ENCODE assay signal across 27 cellular contexts in the genomic region with DNA sequence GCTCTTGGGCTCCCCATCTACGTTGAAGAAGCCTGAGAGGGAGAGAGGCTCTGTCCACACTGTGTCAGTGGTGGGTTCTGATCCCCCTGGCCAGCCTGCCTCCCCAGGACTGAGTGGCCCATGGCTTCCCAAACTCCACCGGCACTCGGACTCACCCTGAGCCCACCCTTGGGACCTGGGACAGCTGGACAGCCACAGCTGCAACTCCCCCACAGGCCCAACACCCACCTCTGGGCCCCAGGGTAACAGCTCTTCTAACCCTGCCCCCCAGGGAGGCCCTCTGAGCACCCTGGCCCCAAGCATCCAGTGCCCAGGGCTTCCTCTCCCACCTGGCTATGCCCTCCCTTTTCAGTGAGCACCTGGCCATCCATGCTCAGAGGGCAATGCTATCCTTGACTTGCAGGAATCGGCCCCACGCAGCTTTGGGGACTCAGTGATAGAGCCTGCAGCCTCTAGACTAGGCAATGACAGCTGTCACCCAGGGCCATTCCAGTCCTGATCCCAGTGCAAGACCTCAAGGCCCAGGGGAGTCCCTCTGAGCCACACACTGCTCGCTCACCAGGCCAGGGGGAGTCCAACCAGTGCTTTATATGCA. TPM values are rescaled to one million over a fixed set of nuclear protein-coding genes. Genes with fewer than 3 reads are reported as not detected.
"Had no signal": no experiment of that assay in that cellular context is flagged by ENCODE, and none has a peak within 500 bp of the region (broad histone marks: within the 10 kb centered on the region; RNA-seq: fewer than 3 reads in every experiment).

No MANE protein-coding gene starts in this region.

- H3K9me3 Mint-ChIP-seq: central memory CD8-positive, alpha-beta T cell; memory B cell; naive thymus-derived CD8-positive, alpha-beta T cell; neural crest cell had no signal

- H2AFZ ChIP-seq: hepatocyte, parathyroid adenoma had no signal

- H3K4me2 ChIP-seq: hepatocyte, smooth muscle cell had no signal

- H3K79me2 ChIP-seq: hepatocyte, parathyroid adenoma had no signal

- ATAC-seq: activated CD4-positive, alpha-beta T cell treated with anti-CD3 and anti-CD28 coated beads for 36 hours; activated T-cell treated with anti-CD3 and anti-CD28 coated beads, Interleukin-2, amount 50 U/mL, for 72 hours; effector memory CD8-positive, alpha-beta T cell; gastroesophageal sphincter; left colon; naive thymus-derived CD8-positive, alpha-beta T cell had no signal

- H3K27me3 Mint-ChIP-seq: activated CD4-positive, alpha-beta T cell treated with anti-CD3 and anti-CD28 coated beads for 36 hours; activated naive CD8-positive, alpha-beta T cell; central memory CD8-positive, alpha-beta T cell; memory B cell had no signal

- H3K9ac ChIP-seq: parathyroid adenoma had no signal

- H3K4me1 ChIP-seq: gastroesophageal sphincter, parathyroid adenoma, right atrium auricular region, testis, transverse colon had no signal

- H3K27ac ChIP-seq: gastroesophageal sphincter, hepatocyte, parathyroid adenoma, right atrium auricular region, testis, transverse colon had no signal

- H3K4me1 Mint-ChIP-seq: activated CD4-positive, alpha-beta T cell treated with anti-CD3 and anti-CD28 coated beads for 36 hours; central memory CD8-positive, alpha-beta T cell; memory B cell; naive thymus-derived CD8-positive, alpha-beta T cell had no signal

- H3K36me3 ChIP-seq: gastroesophageal sphincter, right atrium auricular region, transverse colon had no signal

- DNase-seq: activated CD4-positive, alpha-beta T cell treated with anti-CD3 and anti-CD28 coated beads for 36 hours; activated CD4-positive, CD25-positive, alpha-beta regulatory T cell; activated naive CD4-positive, alpha-beta T cell treated with Interleukin-2 at 50 U/mL for 16 hours; activated T-cell treated with anti-CD3 and anti-CD28 coated beads for 4 hours; activated T-cell treated with anti-CD3 and anti-CD28 coated beads, Interleukin-2, amount 50 U/mL, for 72 hours; anterior cingulate cortex; effector memory CD8-positive, alpha-beta T cell; erythroblast; kidney; left colon; midbrain; naive thymus-derived CD8-positive, alpha-beta T cell; nucleus accumbens; stimulated activated naive CD4-positive, alpha-beta T cell treated with Interleukin-2 at 50 U/mL for 16 hours; testis; transverse colon had no signal

- H3K27me3 ChIP-seq: gastroesophageal sphincter, hepatocyte, right atrium auricular region, testis, transverse colon had no signal

- H3K27ac Mint-ChIP-seq: activated CD4-positive, alpha-beta T cell treated with anti-CD3 and anti-CD28 coated beads for 36 hours; activated naive CD8-positive, alpha-beta T cell; activated T-cell treated with anti-CD3 and anti-CD28 coated beads, Interleukin-2, amount 50 U/mL, for 72 hours; effector memory CD8-positive, alpha-beta T cell; memory B cell; naive thymus-derived CD8-positive, alpha-beta T cell had no signal

- H3K36me3 Mint-ChIP-seq: activated naive CD8-positive, alpha-beta T cell; memory B cell; naive thymus-derived CD8-positive, alpha-beta T cell had no signal

- H3K4me3 Mint-ChIP-seq: activated CD4-positive, alpha-beta T cell treated with anti-CD3 and anti-CD28 coated beads for 36 hours; activated naive CD8-positive, alpha-beta T cell; activated T-cell treated with anti-CD3 and anti-CD28 coated beads, Interleukin-2, amount 50 U/mL, for 72 hours; central memory CD8-positive, alpha-beta T cell; effector memory CD8-positive, alpha-beta T cell; memory B cell; naive thymus-derived CD8-positive, alpha-beta T cell; neural crest cell had no signal

- H3K4me3 ChIP-seq: gastroesophageal sphincter, hepatocyte, right atrium auricular region, smooth muscle cell, testis, transverse colon had no signal

- H3K9me3 ChIP-seq: gastroesophageal sphincter, right atrium auricular region, testis, transverse colon had no signal

RNA-seq across cellular contexts. Expression of a gene that starts 17.9 kb away (rescaled TPM):
- total RNA-seq: bronchial epithelial cell; naive thymus-derived CD8-positive, alpha-beta T cell; T-helper 1 cell treated with Interleukin-12 subunit alpha and Interleukin-12 subunit beta and Interleukin-4 antibody, amounts not matched to agents 30 ng/mL and 1 ng/mL, for 36 hours had no signal
